Comparison of ENCODE assay signal across 8 cellular contexts in genomic region chr15:75107905-75108838, GRCh38.
A peak's percentile ranks its signal among the peaks of the same experiment; 100 is the strongest.
DNase-seq lines count a peak whose midpoint lies in the region; ATAC-seq and FAIRE-seq lines count a peak whose summit lies in the region.

No MANE protein-coding gene starts in this region.

- H3K27me3 Mint-ChIP-seq in activated T-cell treated with anti-CD3 and anti-CD28 coated beads, Interleukin-2, amount 50 U/mL, for 24 hours = peaks cover 35% of the 10 kb centered on the region

- H3K36me3 Mint-ChIP-seq in activated T-cell treated with anti-CD3 and anti-CD28 coated beads, Interleukin-2, amount 50 U/mL, for 24 hours (ENCODE audit: low read depth) = peaks cover 2% of the 10 kb centered on the region

- FAIRE-seq in GM18507 (lab: Jason Lieb, UNC) = peak; percentile 80

- peaks cover 5% of the 10 kb centered on the region for H3K9me3 Mint-ChIP-seq in activated T-cell treated with anti-CD3 and anti-CD28 coated beads, Interleukin-2, amount 50 U/mL, for 24 hours

- H3K4me3 Mint-ChIP-seq in activated T-cell treated with anti-CD3 and anti-CD28 coated beads, Interleukin-2, amount 50 U/mL, for 24 hours = peak overlapping the region; percentile 24

- ATAC-seq in GM21360 (IDR thresholded peaks at IDR 0.05; ENCODE audit: unreplicated experiment) (no peak), GM18517 (IDR thresholded peaks at IDR 0.05; ENCODE audit: unreplicated experiment) (no peak)

- peak overlapping the region; percentile 83 for H3K27ac Mint-ChIP-seq in activated T-cell treated with anti-CD3 and anti-CD28 coated beads, Interleukin-2, amount 50 U/mL, for 24 hours

- peaks cover 35% of the 10 kb centered on the region for H3K4me1 Mint-ChIP-seq in activated T-cell treated with anti-CD3 and anti-CD28 coated beads, Interleukin-2, amount 50 U/mL, for 24 hours (ENCODE audit: low read depth)

- no peak for DNase-seq in GM18507 (ENCODE audit: extremely low spot score, insufficient read length, low read depth)
- peak; percentile 94 for DNase-seq in NOMO-1 treated with DMSO at 0.1 percent for 48 hours (lab: John Stamatoyannopoulos, UW; ENCODE audit: unreplicated experiment)
- peak; percentile 72 for DNase-seq in activated T-cell treated with anti-CD3 and anti-CD28 coated beads, Interleukin-2, amount 50 U/mL, for 24 hours
- DNase-seq in glomerular visceral epithelial cell (ENCODE audit: extremely low spot score) = peak; percentile 90
- peak; percentile 37 to 47 for DNase-seq in stimulated activated CD8-positive, alpha-beta memory T cell treated with anti-CD3 and anti-CD28 coated beads, Interleukin-15, amount 100 ng/mL, for 4 hours (ENCODE audit: low read depth in 2 of 2)
- DNase-seq in NCI-H2171 (lab: John Stamatoyannopoulos, UW) = no peak

Comparison
In these comparisons a context has a peak if more than half of its experiments do, and no peak if none do; other contexts are left out.
1. DNase-seq: peak in NOMO-1 treated with DMSO at 0.1 percent for 48 hours (single experiment), activated T-cell treated with anti-CD3 and anti-CD28 coated beads, Interleukin-2, amount 50 U/mL, for 24 hours (single experiment), glomerular visceral epithelial cell (single experiment) and stimulated activated CD8-positive, alpha-beta memory T cell treated with anti-CD3 and anti-CD28 coated beads, Interleukin-15, amount 100 ng/mL, for 4 hours (2 of 2); none in GM18507 (single experiment) and NCI-H2171 (single experiment).